In the genomic region with DNA sequence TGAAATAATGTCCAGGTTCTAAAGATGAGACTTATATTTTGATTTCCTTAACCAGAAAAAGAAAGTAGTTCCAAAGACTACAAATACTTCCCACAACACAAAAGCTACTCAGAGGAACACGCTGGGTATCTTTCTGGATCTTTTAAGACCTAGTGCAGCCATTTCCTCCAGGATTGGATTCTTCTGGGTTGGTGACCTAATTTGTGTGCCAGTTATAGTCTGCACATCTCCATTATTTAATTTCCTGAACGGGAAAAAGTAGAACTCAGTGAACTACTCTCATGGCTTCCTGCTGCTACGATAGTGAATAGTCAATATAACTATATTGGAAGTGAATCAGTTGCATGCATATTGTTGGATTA, we compare ENCODE assay signal across 1 cellular context.
TF ChIP-seq lines count a peak whose summit lies in the region.

No MANE protein-coding gene starts in this region.

TF ChIP-seq in K562, 482 proteins besides CTCF, POLR2A, EP300 and RAD21:
- TF ChIP-seq, protein P1, sequence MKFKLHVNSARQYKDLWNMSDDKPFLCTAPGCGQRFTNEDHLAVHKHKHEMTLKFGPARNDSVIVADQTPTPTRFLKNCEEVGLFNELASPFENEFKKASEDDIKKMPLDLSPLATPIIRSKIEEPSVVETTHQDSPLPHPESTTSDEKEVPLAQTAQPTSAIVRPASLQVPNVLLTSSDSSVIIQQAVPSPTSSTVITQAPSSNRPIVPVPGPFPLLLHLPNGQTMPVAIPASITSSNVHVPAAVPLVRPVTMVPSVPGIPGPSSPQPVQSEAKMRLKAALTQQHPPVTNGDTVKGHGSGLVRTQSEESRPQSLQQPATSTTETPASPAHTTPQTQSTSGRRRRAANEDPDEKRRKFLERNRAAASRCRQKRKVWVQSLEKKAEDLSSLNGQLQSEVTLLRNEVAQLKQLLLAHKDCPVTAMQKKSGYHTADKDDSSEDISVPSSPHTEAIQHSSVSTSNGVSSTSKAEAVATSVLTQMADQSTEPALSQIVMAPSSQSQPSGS (CRISPR knock-in tag; IDR thresholded peaks at IDR 0.05): no peak
- peak; percentile 65 for TF ChIP-seq SMARCB1 (IDR thresholded peaks at IDR 0.05; ENCODE audit: insufficient read length, low read depth)
- TF ChIP-seq FOSL1 (tag; conservative IDR thresholded peaks at IDR 0.05): peak; percentile 55; the same call in 1 of the 2 replicates
- no peak for TF ChIP-seq CEBPG (CRISPR knock-in tag; IDR thresholded peaks at IDR 0.05)
- TF ChIP-seq CEBPG (tag; conservative IDR thresholded peaks at IDR 0.05 in 1 of 2, IDR thresholded peaks at IDR 0.05 in 1 of 2): peak in 1 of 2 experiments; percentile 5; a peak in 1 of 4 replicates
- TF ChIP-seq GTF2A2 (tag; IDR thresholded peaks at IDR 0.05): no peak
- 0 out of 2 replicates have a peak, but pooled peaks have one; percentile 11 for TF ChIP-seq NFE2L1 (tag; IDR thresholded peaks at IDR 0.05; ENCODE audit: borderline replicate concordance, low read depth)
- TF ChIP-seq, protein P2, sequence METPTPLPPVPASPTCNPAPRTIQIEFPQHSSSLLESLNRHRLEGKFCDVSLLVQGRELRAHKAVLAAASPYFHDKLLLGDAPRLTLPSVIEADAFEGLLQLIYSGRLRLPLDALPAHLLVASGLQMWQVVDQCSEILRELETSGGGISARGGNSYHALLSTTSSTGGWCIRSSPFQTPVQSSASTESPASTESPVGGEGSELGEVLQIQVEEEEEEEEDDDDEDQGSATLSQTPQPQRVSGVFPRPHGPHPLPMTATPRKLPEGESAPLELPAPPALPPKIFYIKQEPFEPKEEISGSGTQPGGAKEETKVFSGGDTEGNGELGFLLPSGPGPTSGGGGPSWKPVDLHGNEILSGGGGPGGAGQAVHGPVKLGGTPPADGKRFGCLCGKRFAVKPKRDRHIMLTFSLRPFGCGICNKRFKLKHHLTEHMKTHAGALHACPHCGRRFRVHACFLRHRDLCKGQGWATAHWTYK (CRISPR knock-in tag; IDR thresholded peaks at IDR 0.05): no peak
- no peak for TF ChIP-seq TBP (optimal IDR thresholded peaks at IDR 0.05; ENCODE audit: low read depth, low read length)
- TF ChIP-seq, protein P3, sequence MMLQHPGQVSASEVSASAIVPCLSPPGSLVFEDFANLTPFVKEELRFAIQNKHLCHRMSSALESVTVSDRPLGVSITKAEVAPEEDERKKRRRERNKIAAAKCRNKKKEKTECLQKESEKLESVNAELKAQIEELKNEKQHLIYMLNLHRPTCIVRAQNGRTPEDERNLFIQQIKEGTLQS (IDR thresholded peaks at IDR 0.05): 0 out of 2 replicates have a peak, but pooled peaks have one; percentile 1
- TF ChIP-seq, protein P3 (CRISPR knock-in tag; conservative IDR thresholded peaks at IDR 0.05): no peak
- TF ChIP-seq DPF2 (IDR thresholded peaks at IDR 0.05): peak; percentile 49; the same call in 1 of the 2 replicates
- peak in 1 of 2 experiments; percentile 2; a peak in 1 of 4 replicates for TF ChIP-seq KDM1A (IDR thresholded peaks at IDR 0.05)
